In genomic region chr4:82694106-82694505, GRCh38 we compare ENCODE assay signal across 17 cellular contexts.
"Had no signal": no experiment of that assay in that cellular context is flagged by ENCODE, and none has a peak within 500 bp of the region (broad histone marks: within the 10 kb centered on the region; RNA-seq: fewer than 3 reads in every experiment).

No MANE protein-coding gene starts in this region.

- H3K9me3 ChIP-seq: colonic mucosa, gastrocnemius medialis, left ventricle myocardium inferior, lower lobe of right lung, tibial nerve, upper lobe of right lung, vagina had no signal

- H3K36me3 Mint-ChIP-seq: memory B cell; natural killer cell treated with Interleukin-12 subunit alpha and Interleukin-12 subunit beta and Interleukin-15 and Interleukin-18, amount 100 ng/mL, for 72 hours had no signal

- H3K4me1 ChIP-seq: colonic mucosa, gastrocnemius medialis, lower lobe of right lung, tibial nerve, upper lobe of right lung, vagina had no signal

- H3K4me3 Mint-ChIP-seq: endodermal cell; immature natural killer cell; memory B cell; mesothelial cell of epicardium; natural killer cell treated with Interleukin-12 subunit alpha and Interleukin-12 subunit beta and Interleukin-15 and Interleukin-18, amount 100 ng/mL, for 72 hours had no signal

- H3K36me3 ChIP-seq: colonic mucosa, gastrocnemius medialis, left ventricle myocardium inferior, lower lobe of right lung, upper lobe of right lung, vagina had no signal

- H3K27ac Mint-ChIP-seq: endodermal cell; immature natural killer cell; memory B cell; mesothelial cell of epicardium; natural killer cell treated with Interleukin-12 subunit alpha and Interleukin-12 subunit beta and Interleukin-15 and Interleukin-18, amount 100 ng/mL, for 72 hours had no signal

- H3K27me3 ChIP-seq: colonic mucosa, gastrocnemius medialis, tibial nerve, upper lobe of right lung, vagina had no signal

- H3K4me3 ChIP-seq: colonic mucosa, gastrocnemius medialis, left ventricle myocardium inferior, lower lobe of right lung, smooth muscle cell, tibial nerve, upper lobe of right lung, vagina had no signal

- H3K27me3 Mint-ChIP-seq: natural killer cell treated with Interleukin-12 subunit alpha and Interleukin-12 subunit beta and Interleukin-15 and Interleukin-18, amount 100 ng/mL, for 72 hours had no signal

- ATAC-seq: gastrocnemius medialis had no signal

- H3K9me3 Mint-ChIP-seq: endodermal cell; immature natural killer cell; memory B cell; mesothelial cell of epicardium; natural killer cell treated with Interleukin-12 subunit alpha and Interleukin-12 subunit beta and Interleukin-15 and Interleukin-18, amount 100 ng/mL, for 72 hours had no signal

- H3K27ac ChIP-seq: colonic mucosa, gastrocnemius medialis, left ventricle myocardium inferior, lower lobe of right lung, tibial nerve, upper lobe of right lung, vagina had no signal

- H3K4me1 Mint-ChIP-seq: memory B cell had no signal

- H3K4me2 ChIP-seq: smooth muscle cell had no signal

- DNase-seq: cerebellar nuclear complex; colonic mucosa; dermis blood vessel endothelial cell; endodermal cell; gastrocnemius medialis; immature natural killer cell; left ventricle myocardium inferior; lower lobe of right lung; stimulated activated CD4-positive, alpha-beta T cell treated with anti-CD3 and anti-CD28 coated beads, Interleukin-2, amount 100 ng/mL, for 48 hours; stimulated activated naive CD4-positive, alpha-beta T cell treated with Interleukin-2 at 50 U/mL for 16 hours; upper lobe of right lung had no signal
